Comparison of ENCODE assay signal across 16 cellular contexts in the genomic region with DNA sequence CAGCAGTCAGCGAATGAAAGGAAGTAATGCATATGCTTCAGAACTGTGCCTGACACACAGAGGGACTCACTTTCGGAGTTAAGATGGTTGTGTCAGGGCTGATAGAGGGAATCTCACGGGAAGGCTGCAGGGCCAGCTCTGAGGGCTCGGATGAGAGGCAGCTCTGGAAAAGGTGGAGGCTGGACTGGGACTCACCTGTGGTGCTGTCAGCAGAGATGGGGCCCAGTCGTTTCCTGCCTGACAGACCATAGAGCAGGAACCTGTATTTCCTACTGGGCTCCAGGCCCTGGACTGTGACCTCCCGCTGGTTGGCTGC. TPM values are rescaled to one million over a fixed set of nuclear protein-coding genes. Genes with fewer than 3 reads are reported as not detected.
DNase-seq lines count a peak whose midpoint lies in the region; ATAC-seq, FAIRE-seq and TF ChIP-seq lines count a peak whose summit lies in the region.
"Had no signal": no experiment of that assay in that cellular context is flagged by ENCODE, and none has a peak within 500 bp of the region (broad histone marks: within the 10 kb centered on the region; RNA-seq: fewer than 3 reads in every experiment).

No MANE protein-coding gene starts in this region.

- no peak overlapping the region for H3K4me3 Mint-ChIP-seq in CD8-positive, alpha-beta memory T cell
- H3K4me3 Mint-ChIP-seq: activated CD4-positive, alpha-beta T cell treated with anti-CD3 and anti-CD28 coated beads for 36 hours; nephron had no signal

- no peak for ATAC-seq in right cardiac atrium

- no peaks in the 10 kb centered on the region for H3K27me3 ChIP-seq in CD8-positive, alpha-beta memory T cell (ENCODE audit: insufficient read depth, low read length, poor library complexity, severe bottlenecking)
- no peaks in the 10 kb centered on the region for H3K27me3 ChIP-seq in adrenal gland
- no peaks in the 10 kb centered on the region for H3K27me3 ChIP-seq in right cardiac atrium (ENCODE audit: control insufficient read depth, insufficient read depth)
- H3K27me3 ChIP-seq in skeletal muscle satellite cell (ENCODE audit: control insufficient read depth, insufficient read depth, low read length): peaks cover 26% of the 10 kb centered on the region
- H3K27me3 ChIP-seq in small intestine (ENCODE audit: control insufficient read depth in 2 of 2, insufficient read depth in 2 of 2, low read length in 2 of 2): no peaks in the 10 kb centered on the region

- H3K9me3 Mint-ChIP-seq in CD8-positive, alpha-beta memory T cell: no peaks in the 10 kb centered on the region
- H3K9me3 Mint-ChIP-seq: nephron had no signal

- H3K36me3 ChIP-seq in CD8-positive, alpha-beta memory T cell (ENCODE audit: insufficient read depth, low read length): no peaks in the 10 kb centered on the region
- no peaks in the 10 kb centered on the region for H3K36me3 ChIP-seq in adrenal gland (replicated peaks in 1 of 2)
- no peaks in the 10 kb centered on the region for H3K36me3 ChIP-seq in skeletal muscle satellite cell (ENCODE audit: insufficient read depth, low read length)
- no peaks in the 10 kb centered on the region for H3K36me3 ChIP-seq in small intestine (ENCODE audit: control insufficient read depth in 2 of 2, insufficient read depth in 2 of 2, low read length in 2 of 2)

- no peaks in the 10 kb centered on the region for H3K36me3 Mint-ChIP-seq in CD8-positive, alpha-beta memory T cell

- CTCF ChIA-PET in CD8-positive, alpha-beta memory T cell (lab: Charles Lee): interaction anchor here (0.6 to 1.5 kb wide), 5 partner anchors 26 to 366 kb away, joined by 3 to 4 read pairs (median 3); a partner anchor contains a TSS

- H3K27me3 Mint-ChIP-seq in CD8-positive, alpha-beta memory T cell: peaks cover 4% of the 10 kb centered on the region in 2 donors
- H3K27me3 Mint-ChIP-seq: activated CD4-positive, alpha-beta T cell treated with anti-CD3 and anti-CD28 coated beads for 36 hours had no signal

- H3K4me1 Mint-ChIP-seq in CD8-positive, alpha-beta memory T cell: peaks cover 2 to 6% (median 4%) of the 10 kb centered on the region in 3 donors

- intact Hi-C loops in adrenal gland (cut with DNase I) (no loop called here), right cardiac atrium (cut with DNase I) (loop anchor here in 1 of 4 donors (10.0 kb wide), 1 partner anchor 47 kb away; no protein-coding TSS in a partner anchor)

- FAIRE-seq in small intestine (lab: Jason Lieb, UNC): no peak

- TF ChIP-seq CTCF in adrenal gland (IDR thresholded peaks at IDR 0.05): no peak

- peak overlapping the region; percentile 47 for H3K4me2 ChIP-seq in skeletal muscle satellite cell (ENCODE audit: low read length)

- peak overlapping the region; percentile 79 for H3K27ac ChIP-seq in CD8-positive, alpha-beta memory T cell (ENCODE audit: low read depth, low read length)
- H3K27ac ChIP-seq in adrenal gland: peak overlapping the region; percentile 17 to 96 (median 93)
- H3K27ac ChIP-seq in right cardiac atrium (ENCODE audit: low read length): peak overlapping the region; percentile 3
- peak overlapping the region in 1 of 2 donors; percentile 52 for H3K27ac ChIP-seq in small intestine (ENCODE audit: low read depth in 1 of 2, low read length in 1 of 2)
- H3K27ac ChIP-seq: epithelial cell of prostate had no signal

- H3K4me1 ChIP-seq in CD8-positive, alpha-beta memory T cell (ENCODE audit: insufficient read depth, low read length): no peaks in the 10 kb centered on the region
- peaks cover 24 to 31% of the 10 kb centered on the region in 2 donors for H3K4me1 ChIP-seq in adrenal gland (replicated peaks in 1 of 2)
- H3K4me1 ChIP-seq in right cardiac atrium (ENCODE audit: control insufficient read depth, insufficient read depth, low read length): peaks cover 3% of the 10 kb centered on the region
- peaks cover 13% of the 10 kb centered on the region for H3K4me1 ChIP-seq in skeletal muscle satellite cell (ENCODE audit: control insufficient read depth, insufficient read depth, low read length)
- H3K4me1 ChIP-seq in small intestine (ENCODE audit: control insufficient read depth in 2 of 2, insufficient read depth in 1 of 2, low read depth in 1 of 2, low read length in 1 of 2): no peaks in the 10 kb centered on the region
- H3K4me1 ChIP-seq: psoas muscle had no signal

- POLR2A ChIA-PET in CD8-positive, alpha-beta memory T cell (lab: Charles Lee): no interaction called here

- H3K4me3 ChIP-seq in CD8-positive, alpha-beta memory T cell (ENCODE audit: low read length): no peak overlapping the region
- H3K4me3 ChIP-seq in adrenal gland: no peak overlapping the region
- no peak overlapping the region for H3K4me3 ChIP-seq in right cardiac atrium (ENCODE audit: low read length)
- H3K4me3 ChIP-seq in skeletal muscle satellite cell (ENCODE audit: low read length): no peak overlapping the region
- H3K4me3 ChIP-seq in small intestine (ENCODE audit: low read depth in 1 of 2, low read length in 2 of 2): no peak overlapping the region
- H3K4me3 ChIP-seq: psoas muscle had no signal

- 43 to 55% (median 46%) methylated on average over 4 to 6 of the region's 6 CpGs for WGBS in adrenal gland, 4 donors
- WGBS in right cardiac atrium: 69% methylated on average over 6 of the region's 6 CpGs
- WGBS in small intestine, 3 donors: 70 to 77% (median 76%) methylated on average over 6 of the region's 6 CpGs

- H3K9me3 ChIP-seq in CD8-positive, alpha-beta memory T cell (ENCODE audit: low read length): no peaks in the 10 kb centered on the region
- H3K9me3 ChIP-seq in adrenal gland (replicated peaks in 1 of 3) (no peaks in the 10 kb centered on the region), right cardiac atrium (ENCODE audit: control insufficient read depth, low read length) (no peaks in the 10 kb centered on the region), skeletal muscle satellite cell (replicated peaks; ENCODE audit: low read length) (no peaks in the 10 kb centered on the region), small intestine (ENCODE audit: control insufficient read depth, low read depth) (no peaks in the 10 kb centered on the region)
- H3K9me3 ChIP-seq: psoas muscle, SK-N-SH had no signal

- TF ChIP-seq POLR2A in adrenal gland (IDR thresholded peaks at IDR 0.05): no peak

- DNase-seq in CD8-positive, alpha-beta memory T cell: no peak
- DNase-seq in adrenal gland (peak in 2 of 7 donors; percentile 46 to 50), right cardiac atrium (peak in 1 of 3 donors; percentile 29), amygdala (lab: John Stamatoyannopoulos, UW) (no peak), NCI-H345 treated with DMSO at 0.1 percent for 48 hours (lab: John Stamatoyannopoulos, UW; ENCODE audit: unreplicated experiment) (no peak), NCI-H526 (lab: John Stamatoyannopoulos, UW) (no peak), small intestine (no peak)
- DNase-seq: activated gamma-delta T cell, cortex of kidney, MV-4-11 had no signal

- H3K9ac ChIP-seq in skeletal muscle satellite cell (ENCODE audit: low read depth, low read length): no peak overlapping the region
- H3K9ac ChIP-seq: SK-N-SH had no signal

- peak overlapping the region in 1 of 8 donors; percentile 24 for H3K27ac Mint-ChIP-seq in CD8-positive, alpha-beta memory T cell
- H3K27ac Mint-ChIP-seq: activated CD4-positive, alpha-beta T cell treated with anti-CD3 and anti-CD28 coated beads for 36 hours had no signal

RNA-seq across cellular contexts. Expression of a gene that starts 9.3 kb away (rescaled TPM):
- under 1 TPM; 0.37 to 0.40 TPM for total RNA-seq in CD8-positive, alpha-beta memory T cell
- polyA plus RNA-seq in CD8-positive, alpha-beta memory T cell: not detected
- 1,000 to 10,000 TPM in 7 of 8 donors, 100 to 1,000 TPM in 1; 780 to 6,352 (median 2,523) TPM for total RNA-seq in adrenal gland
- 1,000 to 10,000 TPM in 2 of 3 donors, 100 to 1,000 TPM in 1; 528 to 4,039 (median 2,532) TPM for polyA plus RNA-seq in adrenal gland
- total RNA-seq in right cardiac atrium: 1 to 10 TPM in 1 of 4 donors, under 1 TPM in 2, not detected in 1; 0.47 to 3.2 (median 0.51) TPM
- 0.48 TPM for polyA plus RNA-seq in right cardiac atrium
- total RNA-seq in skeletal muscle satellite cell (2012; rRNA removed): not detected in 2 replicates
- polyA plus RNA-seq in small intestine: 1 to 10 TPM in 1 of 3 donors, under 1 TPM in 2; 0.18 to 3.4 (median 0.81) TPM
- polyA plus RNA-seq: SK-N-SH had no signal

RNA-seq across cellular contexts. Expression of a gene that starts 32.9 kb away (rescaled TPM):
- total RNA-seq in CD8-positive, alpha-beta memory T cell: 1 to 10 TPM; 2.2 to 3.7 TPM
- polyA plus RNA-seq in CD8-positive, alpha-beta memory T cell: 0.70 TPM
- total RNA-seq in adrenal gland (1,000 to 10,000 TPM in 6 of 8 donors, 100 to 1,000 TPM in 2; 948 to 5,092 (median 1,465) TPM), right cardiac atrium (100 to 1,000 TPM in 3 of 4 donors, 10 to 100 TPM in 1; 86.0 to 163 (median 139) TPM)
- polyA plus RNA-seq in adrenal gland (1,000 to 10,000 TPM in 1 of 3 donors, 100 to 1,000 TPM in 2; 236 to 1,852 (median 796) TPM), right cardiac atrium (41.2 TPM), small intestine (10 to 100 TPM in 2 of 3 donors, 1 to 10 TPM in 1; 9.6 to 32.8 (median 20.3) TPM)
- total RNA-seq in skeletal muscle satellite cell (2012; rRNA removed): 0.44 and 1.8 TPM in 2 replicates

Comparison
In these comparisons a context has a peak if more than half of its experiments do, and no peak if none do; other contexts are left out.
1. RNA of a gene that starts 9.3 kb away (polyA plus RNA-seq): 528 to 4,039 TPM in adrenal gland; 0.18 to 3.4 TPM in small intestine, 0.48 TPM in right cardiac atrium (single experiment) and not detected in CD8-positive, alpha-beta memory T cell (single experiment); every median in the first group is over 100 times any median in the second.